ENCODE assay signal across 27 cellular contexts in the genomic region with DNA sequence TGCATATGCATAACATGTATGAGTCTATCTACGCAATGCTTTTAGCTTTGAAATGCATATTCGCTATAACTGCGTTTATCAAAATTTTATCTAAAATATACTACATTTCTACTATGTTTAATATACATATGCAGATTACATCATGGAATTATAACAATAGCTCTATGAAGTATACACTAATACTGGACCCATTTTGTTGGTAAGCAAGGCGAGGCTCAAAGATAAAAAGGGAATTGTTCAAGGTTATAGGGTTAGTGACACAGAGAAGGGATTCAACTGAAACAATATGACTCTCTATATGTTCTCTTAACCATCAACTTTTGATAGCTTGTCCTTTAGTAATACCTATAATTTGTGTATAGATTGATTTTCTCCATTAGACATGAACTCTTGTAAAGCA.
"Had no signal": no experiment of that assay in that cellular context is flagged by ENCODE, and none has a peak within 500 bp of the region (broad histone marks: within the 10 kb centered on the region; RNA-seq: fewer than 3 reads in every experiment).

No MANE protein-coding gene starts in this region.

- H3K4me1 ChIP-seq: uterus had no signal

- H3K4me3 ChIP-seq: stomach, suprapubic skin, testis, thoracic aorta, thyroid gland, tibial artery, tibial nerve, transverse colon, upper lobe of left lung, upper lobe of right lung, uterus, vagina had no signal

- FAIRE-seq: urothelium cell line had no signal

- H3K9me3 ChIP-seq: stomach, suprapubic skin, testis, thoracic aorta, thyroid gland, tibial artery, tibial nerve, transverse colon, upper lobe of left lung, upper lobe of right lung, uterus, vagina had no signal

- DNase-seq: stimulated activated CD4-positive, alpha-beta T cell treated with anti-CD3 and anti-CD28 coated beads, Interleukin-2, amount 100 ng/mL, for 48 hours; stimulated activated CD4-positive, alpha-beta T cell treated with anti-CD3 and anti-CD28 coated beads, Interleukin-4, amount 100 ng/mL, for 1 hour; stimulated activated CD4-positive, alpha-beta T cell treated with anti-CD3 and anti-CD28 coated beads, Interleukin-4, amount 100 ng/mL, for 24 hours; stimulated activated CD4-positive, alpha-beta T cell treated with anti-CD3 and anti-CD28 coated beads, Interleukin-4, amount 100 ng/mL, for 4 hours; stimulated activated CD8-positive, alpha-beta memory T cell treated with anti-CD3 and anti-CD28 coated beads, Interleukin-4, amount 100 ng/mL, for 48 hours; stimulated activated naive B cell treated with anti-CD40 and anti-IgM and Interleukin-4, amounts not matched to agents 10 μg/mL and 1 μg/mL and 100 μg/mL, for 72 hours; stimulated activated naive CD4-positive, alpha-beta T cell; stimulated activated naive CD4-positive, alpha-beta T cell treated with Interleukin-2 at 50 U/mL for 16 hours; stimulated activated naive CD8-positive, alpha-beta T cell treated with anti-CD3 and anti-CD28 coated beads, Interleukin-15, amount 100 ng/mL, for 72 hours; stimulated activated naive CD8-positive, alpha-beta T cell treated with anti-CD3 and anti-CD28 coated beads, Interleukin-15, Interleukin-2, amounts not matched to agents 100 U/mL and 50 U/mL, for 24 hours; stomach; substantia nigra; testis; thyroid gland; tibial artery; transverse colon; trophoblast cell; upper lobe of left lung; upper lobe of right lung; uterus had no signal

- H3K27me3 ChIP-seq: suprapubic skin, testis, thyroid gland, tibial artery, tibial nerve, transverse colon, upper lobe of left lung, upper lobe of right lung, uterus, vagina had no signal

- H3K27ac ChIP-seq: stomach, suprapubic skin, testis, thoracic aorta, thyroid gland, tibial artery, tibial nerve, transverse colon, upper lobe of left lung, upper lobe of right lung, uterus, vagina had no signal

- H3K36me3 ChIP-seq: stomach, suprapubic skin, thoracic aorta, thyroid gland, tibial artery, tibial nerve, transverse colon, upper lobe of left lung, upper lobe of right lung, uterus, vagina had no signal

- ATAC-seq: stimulated activated effector memory CD8-positive, alpha-beta T cell treated with anti-CD3 and anti-CD28 coated beads, Interleukin-12 subunit alpha, Interleukin-12 subunit beta, amount 100 ng/mL, for 72 hours; stimulated activated memory B cell treated with anti-CD40 and anti-IgM and Interleukin-4, amounts not matched to agents 10 μg/mL and 1 μg/mL and 100 μg/mL, for 72 hours; stimulated activated naive B cell treated with anti-CD40 and anti-IgM and Interleukin-4, amounts not matched to agents 10 μg/mL and 1 μg/mL and 100 μg/mL, for 72 hours; stimulated activated naive CD8-positive, alpha-beta T cell treated with anti-CD3 and anti-CD28 coated beads, Interleukin-15, amount 100 ng/mL, for 72 hours; stimulated activated naive CD8-positive, alpha-beta T cell treated with anti-CD3 and anti-CD28 coated beads, Interleukin-15, Interleukin-2, amounts not matched to agents 100 U/mL and 50 U/mL, for 24 hours; upper lobe of right lung had no signal
